9 cellular contexts compared by ENCODE assay signal in genomic region chr1:14113841-14114567, GRCh38.
DNase-seq lines count a peak whose midpoint lies in the region; ATAC-seq, FAIRE-seq and TF ChIP-seq lines count a peak whose summit lies in the region.
"Had no signal": no experiment of that assay in that cellular context is flagged by ENCODE, and none has a peak within 500 bp of the region (broad histone marks: within the 10 kb centered on the region; RNA-seq: fewer than 3 reads in every experiment).

No MANE protein-coding gene starts in this region.

- H4K20me1 ChIP-seq in GM12878 (ENCODE audit: control insufficient read depth, insufficient read depth) (no peaks in the 10 kb centered on the region), keratinocyte (ENCODE audit: control insufficient read depth, extremely low read depth, insufficient read depth, low read length) (no peaks in the 10 kb centered on the region)

- in situ Hi-C loops in GM13977 (cut with MboI; ENCODE audit: low pct_unique_long_range_greater_than_20kb, low sequenced_read_pairs, unreplicated experiment): loop anchor here (25.0 kb wide), 1 partner anchor 923 kb away; no protein-coding TSS in a partner anchor
- in situ Hi-C loops in GM12878 (cut with MboI): no loop called here

- BruUV-seq in GM12878 (replicated peaks; lab: Mats Ljungman, UMichigan): no TSS peak

- intact Hi-C loops in GM12878 (cut with micrococcal nuclease; ENCODE audit: unreplicated experiment): loop anchor here (2.0 to 5.0 kb wide), 2 partner anchors 459 to 933 kb away; no protein-coding TSS in a partner anchor

- TF ChIP-seq EP300 in GM12878 (IDR thresholded peaks at IDR 0.05; ENCODE audit: borderline replicate concordance in 1 of 2, control insufficient read depth in 1 of 2, low read depth in 2 of 2, low read length in 2 of 2): no peak

- H3K27me3 ChIP-seq in GM12878 (replicated peaks in 1 of 2; ENCODE audit: control insufficient read depth in 2 of 2, insufficient read depth in 2 of 2, low read length in 1 of 2): no peaks in the 10 kb centered on the region
- no peaks in the 10 kb centered on the region for H3K27me3 ChIP-seq in keratinocyte (ENCODE audit: control insufficient read depth, extremely low read depth, insufficient read depth, low read length)

- no peak overlapping the region for H3K4me3 ChIP-seq in GM12878
- H3K4me3 ChIP-seq in keratinocyte (ENCODE audit: control insufficient read depth in 2 of 3, extremely low read depth in 1 of 3, insufficient read depth in 2 of 3, low read depth in 1 of 3, low read length in 3 of 3): no peak overlapping the region

- no peaks in the 10 kb centered on the region for H3K36me3 Mint-ChIP-seq in type B pancreatic cell
- H3K36me3 Mint-ChIP-seq: natural killer cell treated with Interleukin-12 subunit alpha and Interleukin-12 subunit beta and Interleukin-15 and Interleukin-18, amount 100 ng/mL, for 72 hours had no signal

- WGBS in GM12878 (ENCODE audit: insufficient coverage, insufficient replicate concordance, low lambda C conversion rate, missing lambda C conversion rate): under 1% methylated on average over 15 of the region's 15 CpGs

- SMC1A ChIA-PET in GM12878 (lab: Charles Lee; ENCODE audit: uncharacterized antibody, unreplicated experiment): interaction anchor here (0.7 to 0.9 kb wide), 3 partner anchors 341 to 460 kb away, joined by 3 to 5 read pairs (median 3); no protein-coding TSS in a partner anchor

- H3K9ac ChIP-seq in GM12878 (ENCODE audit: control insufficient read depth, insufficient read depth, low read length): no peak overlapping the region
- no peak overlapping the region for H3K9ac ChIP-seq in keratinocyte (ENCODE audit: control insufficient read depth, extremely low read depth, insufficient read depth, low read length)

- no peaks in the 10 kb centered on the region for H3K9me3 ChIP-seq in GM12878 (replicated peaks; ENCODE audit: control insufficient read depth, insufficient read depth, low read length)
- H3K9me3 ChIP-seq in keratinocyte (ENCODE audit: control insufficient read depth, low read depth, low read length): no peaks in the 10 kb centered on the region

- H2AFZ ChIP-seq in GM12878 (ENCODE audit: control insufficient read depth, low read depth, low read length) (no peak overlapping the region), keratinocyte (ENCODE audit: control insufficient read depth, low read length) (no peak overlapping the region)

- H3K27ac ChIP-seq in GM12878 (ENCODE audit: control insufficient read depth, insufficient read depth) (no peak overlapping the region), keratinocyte (ENCODE audit: control insufficient read depth, insufficient read depth, low read length) (no peak overlapping the region)

- TF ChIP-seq CTCF in GM13977 (IDR thresholded peaks at IDR 0.05; ENCODE audit: extremely low read depth, insufficient read depth, missing control alignments): peak; percentile 53
- TF ChIP-seq CTCF in GM12878 (IDR thresholded peaks at IDR 0.05 in 2 of 3, conservative IDR thresholded peaks at IDR 0.05 in 1 of 3; ENCODE audit: control insufficient read depth in 2 of 3, extremely low read depth in 1 of 3, insufficient read depth in 1 of 3, low read depth in 3 of 3, low read length in 3 of 3): peak; percentile 29 to 58 (median 50); a peak in 4 of 6 replicates
- peak; percentile 80 to 90 (median 90) for TF ChIP-seq CTCF in keratinocyte (optimal IDR thresholded peaks at IDR 0.05 in 1 of 3, IDR thresholded peaks at IDR 0.05 in 1 of 3, conservative IDR thresholded peaks at IDR 0.05 in 1 of 3; ENCODE audit: extremely low read depth in 1 of 3, insufficient read depth in 2 of 3, low read length in 3 of 3)
- peak; percentile 79 for TF ChIP-seq CTCF in type B pancreatic cell (conservative IDR thresholded peaks at IDR 0.05)

- H3K36me3 ChIP-seq in GM12878 (ENCODE audit: control insufficient read depth in 2 of 2, insufficient read depth in 2 of 2, low read length in 1 of 2): no peaks in the 10 kb centered on the region
- H3K36me3 ChIP-seq in keratinocyte (ENCODE audit: control insufficient read depth in 2 of 2, extremely low read depth in 1 of 2, insufficient read depth in 2 of 2, low read length in 2 of 2): no peaks in the 10 kb centered on the region

- DNase-seq in GM13977 (ENCODE audit: low spot score): peak; percentile 36
- DNase-seq in NCI-H187 treated with DMSO at 0.1 percent for 48 hours (lab: John Stamatoyannopoulos, UW): peak; percentile 12
- DNase-seq in GM12878 (ENCODE audit: low read depth, low spot score): no peak
- DNase-seq in keratinocyte (ENCODE audit: low read depth, low spot score): no peak
- DNase-seq in type B pancreatic cell (ENCODE audit: extremely low spot score, unreplicated experiment): no peak
- no peak for DNase-seq in stimulated activated CD4-positive, alpha-beta T cell treated with anti-CD3 and anti-CD28 coated beads, Interleukin-2, amount 100 ng/mL, for 24 hours

- no peak overlapping the region for H3K27ac Mint-ChIP-seq in type B pancreatic cell

- CTCF ChIA-PET in GM12878 (lab: Yijun Ruan, JAX): interaction anchor here (0.5 to 1.3 kb wide), 4 partner anchors 13 to 913 kb away, joined by 3 to 10 read pairs (median 3); no protein-coding TSS in a partner anchor

- no peak overlapping the region for H3K4me2 ChIP-seq in GM12878 (ENCODE audit: control insufficient read depth, insufficient read depth)
- H3K4me2 ChIP-seq in keratinocyte (ENCODE audit: control insufficient read depth, extremely low read depth, insufficient read depth, low read depth, low read length): no peak overlapping the region

- H3K79me2 ChIP-seq in GM12878 (ENCODE audit: control insufficient read depth, insufficient read depth, low read length) (no peaks in the 10 kb centered on the region), keratinocyte (ENCODE audit: control insufficient read depth, insufficient read depth, low read length) (no peaks in the 10 kb centered on the region)

- no peaks in the 10 kb centered on the region for H3K4me1 Mint-ChIP-seq in type B pancreatic cell (ENCODE audit: unreplicated experiment)

- H3K4me1 ChIP-seq in GM12878 (ENCODE audit: control insufficient read depth, insufficient read depth, low read length) (no peaks in the 10 kb centered on the region), keratinocyte (ENCODE audit: control insufficient read depth, extremely low read depth, insufficient read depth, low read length) (peaks cover 6% of the 10 kb centered on the region)

- no peak overlapping the region for H3K4me3 Mint-ChIP-seq in type B pancreatic cell
- H3K4me3 Mint-ChIP-seq: natural killer cell treated with Interleukin-12 subunit alpha and Interleukin-12 subunit beta and Interleukin-15 and Interleukin-18, amount 100 ng/mL, for 72 hours had no signal

- H3K27me3 Mint-ChIP-seq in type B pancreatic cell: peaks cover 17% of the 10 kb centered on the region

- H3K9me1 ChIP-seq in keratinocyte (ENCODE audit: control insufficient read depth, extremely low read depth, insufficient read depth, low read length): no peaks in the 10 kb centered on the region

- no peak for TF ChIP-seq POLR2A in GM12878 (IDR thresholded peaks at IDR 0.05; ENCODE audit: low read depth, low read length)

- ATAC-seq in GM12878: peak; percentile 48; the same call in 2 of the 3 replicates
- ATAC-seq in GM21619 (IDR thresholded peaks at IDR 0.05; ENCODE audit: unreplicated experiment): no peak
- ATAC-seq in GM18517 (IDR thresholded peaks at IDR 0.05; ENCODE audit: unreplicated experiment): no peak

- peak; percentile 57 for TF ChIP-seq RAD21 in GM12878 (IDR thresholded peaks at IDR 0.05; ENCODE audit: insufficient read depth, low read depth, low read length)

- dilution Hi-C loops in keratinocyte (cut with MboI; ENCODE audit: extremely low pct_ligation_motif_present, low sequenced_read_pairs): no loop called here

- H3K9me3 Mint-ChIP-seq in type B pancreatic cell: peaks cover 8% of the 10 kb centered on the region
- H3K9me3 Mint-ChIP-seq: natural killer cell treated with Interleukin-12 subunit alpha and Interleukin-12 subunit beta and Interleukin-15 and Interleukin-18, amount 100 ng/mL, for 72 hours had no signal

- FAIRE-seq in GM12878 (lab: Jason Lieb, UNC) (no peak), keratinocyte (lab: Jason Lieb, UNC) (peak; percentile 84)

- POLR2A ChIA-PET in GM12878 (lab: Charles Lee): no interaction called here

- RAD21 ChIA-PET in GM12878 (lab: Charles Lee; ENCODE audit: unreplicated experiment): interaction anchor here (0.8 to 1.3 kb wide), 4 partner anchors 180 to 933 kb away, joined by 3 to 5 read pairs (median 4); no protein-coding TSS in a partner anchor

TF ChIP-seq in GM12878, 131 proteins besides CTCF, POLR2A, EP300 and RAD21:
- no peak for TF ChIP-seq POLR2AphosphoS2 (IDR thresholded peaks at IDR 0.05; ENCODE audit: low read depth, low read length)
- no peak for TF ChIP-seq BMI1 (IDR thresholded peaks at IDR 0.05; ENCODE audit: borderline replicate concordance)
- peak; percentile 32; the same call in 1 of the 2 replicates for TF ChIP-seq RUNX3 (IDR thresholded peaks at IDR 0.05; ENCODE audit: low read length)
- peak; percentile 68 for TF ChIP-seq SMC3 (IDR thresholded peaks at IDR 0.05; ENCODE audit: borderline replicate concordance, low read length)
- TF ChIP-seq, protein P1, sequence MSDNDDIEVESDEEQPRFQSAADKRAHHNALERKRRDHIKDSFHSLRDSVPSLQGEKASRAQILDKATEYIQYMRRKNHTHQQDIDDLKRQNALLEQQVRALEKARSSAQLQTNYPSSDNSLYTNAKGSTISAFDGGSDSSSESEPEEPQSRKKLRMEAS (IDR thresholded peaks at IDR 0.05; ENCODE audit: low read depth, low read length): no peak
- no peak for TF ChIP-seq ATF3 (IDR thresholded peaks at IDR 0.05; ENCODE audit: borderline replicate concordance, extremely low read depth, low read depth, low read length)
TF ChIP-seq in GM12878: peak in this region for 2.

Comparison
In these comparisons a context has a peak if more than half of its experiments do, and no peak if none do; other contexts are left out.
1. DNase-seq: peak in GM13977 (single experiment) and NCI-H187 treated with DMSO at 0.1 percent for 48 hours (single experiment); none in GM12878 (single experiment), keratinocyte (single experiment), type B pancreatic cell (single experiment) and stimulated activated CD4-positive, alpha-beta T cell treated with anti-CD3 and anti-CD28 coated beads, Interleukin-2, amount 100 ng/mL, for 24 hours (0 of 2).
2. Peak in every context shown above with its lines, with median percentiles within 50 percentile points of each other: CTCF ChIP-seq.